1 cellular context compared by ENCODE assay signal in genomic region chr5:17305964-17306725, GRCh38.
TF ChIP-seq lines count a peak whose summit lies in the region.

No MANE protein-coding gene starts in this region.

TF ChIP-seq in SK-N-SH, 30 proteins besides CTCF, POLR2A, EP300 and RAD21 (continued from another document):
- no peak for TF ChIP-seq REST (IDR thresholded peaks at IDR 0.05; ENCODE audit: low read depth, low read length)
